In the genomic region with DNA sequence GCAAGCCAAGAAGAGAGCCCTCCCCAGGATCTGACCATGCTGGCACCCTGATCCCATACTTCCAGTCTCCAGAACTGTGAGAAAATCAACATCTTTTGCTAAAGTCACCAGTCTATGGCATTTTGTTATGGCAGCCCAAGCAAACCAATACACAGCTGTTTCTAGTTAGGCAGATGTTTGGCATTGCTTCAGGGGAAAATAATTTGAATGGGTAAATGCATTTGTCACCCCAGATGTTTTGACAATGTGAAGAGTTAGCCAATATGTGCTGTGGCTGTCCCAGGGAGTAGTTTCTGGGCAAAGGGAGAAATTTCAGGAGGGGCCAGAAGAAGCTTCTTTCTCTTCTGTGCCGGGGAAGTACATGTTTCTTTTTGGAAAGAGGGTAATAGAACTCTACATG, we compare ENCODE assay signal across 24 cellular contexts.
"Had no signal": no experiment of that assay in that cellular context is flagged by ENCODE, and none has a peak within 500 bp of the region (broad histone marks: within the 10 kb centered on the region; RNA-seq: fewer than 3 reads in every experiment).

No MANE protein-coding gene starts in this region.

- H3K9me3 ChIP-seq: neutrophil, right lobe of liver, testis, transverse colon had no signal

- H3K36me3 ChIP-seq: neutrophil, right lobe of liver, transverse colon had no signal

- H3K4me1 ChIP-seq: right lobe of liver, testis, transverse colon had no signal

- H3K4me3 ChIP-seq: right lobe of liver, skin epidermis, testis, transverse colon had no signal

- DNase-seq: activated CD4-positive, alpha-beta memory T cell treated with anti-CD3 and anti-CD28 coated beads, Interleukin-2, amount 10 ng/mL, durations not matched to agents 7 days and 5 days; activated CD4-positive, alpha-beta T cell treated with anti-CD3 and anti-CD28 coated beads for 1 hour; activated CD4-positive, alpha-beta T cell treated with anti-CD3 and anti-CD28 coated beads, Interleukin-2, amount 10 ng/mL, durations not matched to agents 7 days and 5 days; activated CD8-positive, alpha-beta memory T cell treated with anti-CD3 and anti-CD28 coated beads, Interleukin-2, amount 50 U/mL, for 48 hours; activated gamma-delta T cell treated with Interleukin-2 at 50 U/mL for 16 hours; activated naive CD4-positive, alpha-beta T cell treated with anti-CD3 and anti-CD28 coated beads, Interleukin-2, amount 50 U/mL, for 16 hours; activated T-cell treated with anti-CD3 and anti-CD28 coated beads, Interleukin-2, amount 50 U/mL, for 24 hours; amygdala; caudate nucleus; cortex of kidney; head of caudate nucleus; hippocampal formation; left cardiac atrium; naive B cell; nephron progenitor cell; right lobe of liver; stimulated activated CD4-positive, alpha-beta T cell treated with anti-CD3 and anti-CD28 coated beads, Interleukin-12 subunit alpha, Interleukin-12 subunit beta, amount 100 ng/mL, for 4 hours; stimulated activated CD4-positive, alpha-beta T cell treated with anti-CD3 and anti-CD28 coated beads, Interleukin-4, amount 100 ng/mL, for 1 hour; stimulated activated naive CD8-positive, alpha-beta T cell treated with anti-CD3 and anti-CD28 coated beads, Interleukin-15, Interleukin-2, amounts not matched to agents 100 U/mL and 50 U/mL, for 24 hours; testis; transverse colon had no signal

- H3K27ac ChIP-seq: neutrophil, right lobe of liver, skin epidermis, testis, transverse colon had no signal

- ATAC-seq: activated T-helper 17 cell treated with anti-CD3 and anti-CD28 coated beads, Interleukin-2, amount 50 U/mL, for 72 hours; left cardiac atrium; right lobe of liver; stimulated activated naive CD8-positive, alpha-beta T cell treated with anti-CD3 and anti-CD28 coated beads, Interleukin-15, Interleukin-2, amounts not matched to agents 100 U/mL and 50 U/mL, for 24 hours had no signal

- H3K27me3 ChIP-seq: neutrophil, right lobe of liver, testis, transverse colon had no signal
